ENCODE assay signal across 30 cellular contexts in the genomic region with DNA sequence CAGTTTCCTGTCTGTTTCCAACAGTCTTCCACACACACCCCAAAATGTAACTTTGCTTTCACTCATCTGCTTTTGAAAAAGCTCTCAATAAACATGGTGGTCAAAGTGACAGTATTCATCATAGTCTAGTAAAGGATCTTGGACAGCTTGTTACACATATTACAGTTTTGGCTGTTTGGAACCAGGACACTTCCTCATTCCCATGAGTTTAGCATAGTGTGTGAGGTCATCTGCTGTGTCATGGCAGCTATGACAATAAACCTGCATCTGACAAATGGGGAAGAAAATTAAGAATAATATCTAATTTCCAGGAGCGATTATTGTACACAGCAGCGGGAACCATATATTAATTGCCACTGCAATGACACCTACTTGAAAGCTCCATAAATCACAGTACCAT.
DNase-seq lines count a peak whose midpoint lies in the region; ATAC-seq and TF ChIP-seq lines count a peak whose summit lies in the region.
"Had no signal": no experiment of that assay in that cellular context is flagged by ENCODE, and none has a peak within 500 bp of the region (broad histone marks: within the 10 kb centered on the region; RNA-seq: fewer than 3 reads in every experiment).

No MANE protein-coding gene starts in this region.

- peak overlapping the region; percentile 92; the same call in 1 of the 3 replicates for H2BK15ac ChIP-seq in IMR-90 (ENCODE audit: low read depth, low read length)

- H3K4me1 Mint-ChIP-seq in Calu3 (ENCODE audit: low read depth, unreplicated experiment) = peaks cover 19% of the 10 kb centered on the region
- H3K4me1 Mint-ChIP-seq: activated B cell treated with CpG ODN at 0.5 μM for 24 hours; activated CD4-positive, alpha-beta memory T cell treated with anti-CD3 and anti-CD28 coated beads, Interleukin-2, amount 10 ng/mL, durations not matched to agents 7 days and 5 days; activated naive CD8-positive, alpha-beta T cell treated with anti-CD3 and anti-CD28 coated beads, Interleukin-2, amount 50 U/mL, for 24 hours; naive B cell; stimulated activated naive B cell treated with anti-CD40 and anti-IgM and Interleukin-4, amounts not matched to agents 10 μg/mL and 1 μg/mL and 100 μg/mL, for 72 hours had no signal

- in situ Hi-C loops in IMR-90 (cut with MboI; ENCODE audit: low sequenced_read_pairs) = no loop called here

- H3K27me3 ChIP-seq in IMR-90 (ENCODE audit: control insufficient read depth, insufficient read depth, low read length) = no peaks in the 10 kb centered on the region
- H3K27me3 ChIP-seq: body of pancreas, vagina had no signal

- TF ChIP-seq RAD21 in IMR-90 (IDR thresholded peaks at IDR 0.05; ENCODE audit: low read length) = no peak

- no peaks in the 10 kb centered on the region for H4K20me1 ChIP-seq in IMR-90 (ENCODE audit: insufficient read depth, low read length)

- H3K4me3 Mint-ChIP-seq in Calu3 (ENCODE audit: low read depth, unreplicated experiment) = no peak overlapping the region
- H3K4me3 Mint-ChIP-seq: activated B cell treated with CpG ODN at 0.5 μM for 24 hours; activated CD4-positive, alpha-beta memory T cell treated with anti-CD3 and anti-CD28 coated beads, Interleukin-2, amount 10 ng/mL, durations not matched to agents 7 days and 5 days; activated naive CD8-positive, alpha-beta T cell treated with anti-CD3 and anti-CD28 coated beads, Interleukin-2, amount 50 U/mL, for 24 hours; CD8-positive, alpha-beta T cell; naive B cell; stimulated activated naive B cell treated with anti-CD40 and anti-IgM and Interleukin-4, amounts not matched to agents 10 μg/mL and 1 μg/mL and 100 μg/mL, for 72 hours; T-helper 2 cell treated with Interferon-gamma antibody and Interleukin-4, amounts not matched to agents 5 μg/mL and 100 μg/mL, for 36 hours had no signal

- TF ChIP-seq CTCF in Calu3 (IDR thresholded peaks at IDR 0.05; ENCODE audit: unreplicated experiment) = no peak
- TF ChIP-seq CTCF in IMR-90 (conservative IDR thresholded peaks at IDR 0.05; ENCODE audit: low read depth, low read length) = no peak
- no peak for TF ChIP-seq CTCF in fibroblast of mammary gland (conservative IDR thresholded peaks at IDR 0.05; ENCODE audit: control insufficient read depth, insufficient read depth, low read depth, low read length)

- no peaks in the 10 kb centered on the region for H3K9me3 Mint-ChIP-seq in Calu3 (ENCODE audit: low read depth, unreplicated experiment)
- H3K9me3 Mint-ChIP-seq: activated B cell treated with CpG ODN at 0.5 μM for 24 hours; activated CD4-positive, alpha-beta memory T cell treated with anti-CD3 and anti-CD28 coated beads, Interleukin-2, amount 10 ng/mL, durations not matched to agents 7 days and 5 days; activated naive CD8-positive, alpha-beta T cell treated with anti-CD3 and anti-CD28 coated beads, Interleukin-2, amount 50 U/mL, for 24 hours; CD8-positive, alpha-beta T cell; stimulated activated naive B cell treated with anti-CD40 and anti-IgM and Interleukin-4, amounts not matched to agents 10 μg/mL and 1 μg/mL and 100 μg/mL, for 72 hours; T-helper 2 cell treated with Interferon-gamma antibody and Interleukin-4, amounts not matched to agents 5 μg/mL and 100 μg/mL, for 36 hours had no signal

- H3K27me3 Mint-ChIP-seq in Calu3 (ENCODE audit: unreplicated experiment) = no peaks in the 10 kb centered on the region
- H3K27me3 Mint-ChIP-seq: activated B cell treated with CpG ODN at 0.5 μM for 24 hours; activated CD4-positive, alpha-beta memory T cell treated with anti-CD3 and anti-CD28 coated beads, Interleukin-2, amount 10 ng/mL, durations not matched to agents 7 days and 5 days; stimulated activated naive B cell treated with anti-CD40 and anti-IgM and Interleukin-4, amounts not matched to agents 10 μg/mL and 1 μg/mL and 100 μg/mL, for 72 hours had no signal

- peak overlapping the region; percentile 71 for H2BK20ac ChIP-seq in IMR-90 (ENCODE audit: low read depth, low read length)

- DNase-seq in Calu3 (peak; percentile 12), IMR-90 (peak; percentile 60), OCI-M1 (lab: John Stamatoyannopoulos, UW) (peak; percentile 60), fibroblast of mammary gland (ENCODE audit: low read depth) (peak; percentile 14), SK-N-DZ (ENCODE audit: low spot score) (no peak)
- DNase-seq: activated B cell treated with CpG ODN at 0.5 μM for 24 hours; activated CD4-positive, alpha-beta memory T cell treated with anti-CD3 and anti-CD28 coated beads, Interleukin-2, amount 10 ng/mL, durations not matched to agents 7 days and 5 days; activated effector memory CD4-positive, alpha-beta T cell treated with Interleukin-2 at 50 U/mL for 16 hours; activated naive CD8-positive, alpha-beta T cell treated with anti-CD3 and anti-CD28 coated beads, Interleukin-2, amount 50 U/mL, for 24 hours; body of pancreas; CD8-positive, alpha-beta T cell; DMS79; glutamatergic neuron; left cardiac atrium; MM.1S; naive B cell; NCI-H2029; NCI-H446 treated with DMSO at 0.1 percent for 48 hours; NK-92 treated with Interleukin-12 subunit alpha and Interleukin-12 subunit beta, amount 100 ng/mL, for 24 hours; nucleus accumbens; RPMI8226; stimulated activated CD4-positive, alpha-beta T cell treated with anti-CD3 and anti-CD28 coated beads, Interleukin-1b, Interleukin-23, amount 100 ng/mL, for 48 hours; stimulated activated naive B cell treated with anti-CD40 and anti-IgM and Interleukin-4, amounts not matched to agents 10 μg/mL and 1 μg/mL and 100 μg/mL, for 72 hours had no signal

- peak overlapping the region; percentile 54; the same call in 1 of the 2 replicates for H3K23ac ChIP-seq in IMR-90 (ENCODE audit: low read depth, low read length)

- WGBS in IMR-90 (ENCODE audit: extremely low coverage in 2 of 2, insufficient read length in 1 of 2), 2 experiments = no CpG with 5 or more reads among the region's 2 CpGs

- H4K5ac ChIP-seq in IMR-90 (ENCODE audit: low read depth, low read length) = peak overlapping the region; percentile 70; the same call in 1 of the 2 replicates

- no TSS peak for BruUV-seq in Calu3 (replicated peaks; lab: Mats Ljungman, UMichigan)
- BruUV-seq in IMR-90 (replicated peaks; lab: Mats Ljungman, UMichigan) = no TSS peak

- H3K4me3 ChIP-seq in IMR-90 (ENCODE audit: insufficient read depth, low read depth, low read length) = no peak overlapping the region
- H3K4me3 ChIP-seq in fibroblast of mammary gland (ENCODE audit: control insufficient read depth, low read depth, low read length) = no peak overlapping the region
- H3K4me3 ChIP-seq: body of pancreas, coronary artery, skin epidermis, vagina had no signal

- CTCF ChIA-PET in Calu3 (lab: Charles Lee) = no interaction called here
- CTCF ChIA-PET in IMR-90 (lab: Yijun Ruan, JAX) = no interaction called here

- peak overlapping the region; percentile 24; the same call in 1 of the 2 replicates for H4K91ac ChIP-seq in IMR-90 (ENCODE audit: insufficient read depth, low read depth, low read length)

- H3K36me3 Mint-ChIP-seq in Calu3 (ENCODE audit: insufficient read depth, unreplicated experiment) = no peaks in the 10 kb centered on the region
- H3K36me3 Mint-ChIP-seq: CD8-positive, alpha-beta T cell; naive B cell; stimulated activated naive B cell treated with anti-CD40 and anti-IgM and Interleukin-4, amounts not matched to agents 10 μg/mL and 1 μg/mL and 100 μg/mL, for 72 hours had no signal

- no peak overlapping the region for H3K27ac Mint-ChIP-seq in Calu3 (ENCODE audit: unreplicated experiment)
- H3K27ac Mint-ChIP-seq: activated B cell treated with CpG ODN at 0.5 μM for 24 hours; activated CD4-positive, alpha-beta memory T cell treated with anti-CD3 and anti-CD28 coated beads, Interleukin-2, amount 10 ng/mL, durations not matched to agents 7 days and 5 days; activated naive CD8-positive, alpha-beta T cell treated with anti-CD3 and anti-CD28 coated beads, Interleukin-2, amount 50 U/mL, for 24 hours; CD8-positive, alpha-beta T cell; naive B cell; stimulated activated naive B cell treated with anti-CD40 and anti-IgM and Interleukin-4, amounts not matched to agents 10 μg/mL and 1 μg/mL and 100 μg/mL, for 72 hours; T-helper 2 cell treated with Interferon-gamma antibody and Interleukin-4, amounts not matched to agents 5 μg/mL and 100 μg/mL, for 36 hours had no signal

- H2BK120ac ChIP-seq in IMR-90 (ENCODE audit: low read depth, low read length) = peak overlapping the region; percentile 77

- no peak overlapping the region for H3K56ac ChIP-seq in IMR-90 (ENCODE audit: extremely low read depth, insufficient read depth, low read length)

- H3K18ac ChIP-seq in IMR-90 (ENCODE audit: low read depth, low read length) = peak overlapping the region; percentile 10; the same call in 1 of the 2 replicates

- H4K8ac ChIP-seq in IMR-90 (ENCODE audit: low read depth in 2 of 2, low read length in 2 of 2) = peak overlapping the region; percentile 7 to 75; a peak in 3 of 4 replicates

- peaks cover 3% of the 10 kb centered on the region for H3K36me3 ChIP-seq in IMR-90 (ENCODE audit: control insufficient read depth, insufficient read depth, low read length)
- H3K36me3 ChIP-seq: vagina had no signal

- dilution Hi-C loops in IMR-90 (cut with HindIII; ENCODE audit: low sequenced_read_pairs, unreplicated experiment) = no loop called here

- H3K27ac ChIP-seq in IMR-90 (ENCODE audit: insufficient read depth, low read length) = no peak overlapping the region
- H3K27ac ChIP-seq: body of pancreas, coronary artery, skin epidermis, vagina had no signal

- H3K14ac ChIP-seq in IMR-90 (replicated peaks; ENCODE audit: low read depth, low read length) = peak overlapping the region; percentile 53; the same call in 1 of the 2 replicates

- no peaks in the 10 kb centered on the region for H3K9me3 ChIP-seq in IMR-90 (ENCODE audit: control insufficient read depth, insufficient read depth, low read length)
- H3K9me3 ChIP-seq: body of pancreas, vagina had no signal

- H3K4me2 ChIP-seq in IMR-90 (ENCODE audit: low read depth, low read length) = no peak overlapping the region

- no peak overlapping the region for H2AFZ ChIP-seq in IMR-90 (replicated peaks; ENCODE audit: low read length, poor library complexity)

- H2AK5ac ChIP-seq in IMR-90 (ENCODE audit: low read depth, low read length) = peak overlapping the region; percentile 89; the same call in 1 of the 2 replicates

- peaks cover 6% of the 10 kb centered on the region; the same call in 1 of the 2 replicates for H3K4me1 ChIP-seq in IMR-90 (ENCODE audit: control insufficient read depth, insufficient read depth, low read length)
- H3K4me1 ChIP-seq: body of pancreas, vagina had no signal

- peaks cover 4% of the 10 kb centered on the region; the same call in 1 of the 2 replicates for H3K9me1 ChIP-seq in IMR-90 (ENCODE audit: insufficient read depth, low read length)

- H3K9ac ChIP-seq in IMR-90 (ENCODE audit: low read depth, low read length) = no peak overlapping the region

- POLR2A ChIA-PET in IMR-90 (lab: Charles Lee; ENCODE audit: unreplicated experiment) = no interaction called here

- ATAC-seq in IMR-90 (ENCODE audit: low read depth) (no peak), GM19452 (IDR thresholded peaks at IDR 0.05; ENCODE audit: unreplicated experiment) (no peak), GM18502 (IDR thresholded peaks at IDR 0.05; ENCODE audit: poor library complexity, unreplicated experiment) (no peak), HG02763 (IDR thresholded peaks at IDR 0.05; ENCODE audit: unreplicated experiment) (no peak)
- ATAC-seq: activated naive CD8-positive, alpha-beta T cell treated with anti-CD3 and anti-CD28 coated beads, Interleukin-2, amount 50 U/mL, for 24 hours; body of pancreas; CD8-positive, alpha-beta T cell; left cardiac atrium; stimulated activated naive B cell treated with anti-CD40 and anti-IgM and Interleukin-4, amounts not matched to agents 10 μg/mL and 1 μg/mL and 100 μg/mL, for 72 hours had no signal

- intact Hi-C loops in Calu3 (cut with micrococcal nuclease; ENCODE audit: unreplicated experiment) (loop anchor here (10.0 kb wide), 1 partner anchor 84 kb away; no protein-coding TSS in a partner anchor), IMR-90 (cut with micrococcal nuclease) (no loop called here)

- no peaks in the 10 kb centered on the region for H3K79me1 ChIP-seq in IMR-90 (ENCODE audit: low read depth in 1 of 2, low read length in 2 of 2)

- H3K4ac ChIP-seq in IMR-90 (ENCODE audit: low read depth, low read length) = peak overlapping the region; percentile 41; the same call in 1 of the 2 replicates

- H2BK5ac ChIP-seq in IMR-90 (ENCODE audit: low read depth, low read length, poor library complexity, severe bottlenecking) = peak overlapping the region; percentile 80

- no peak for TF ChIP-seq POLR2A in IMR-90 (IDR thresholded peaks at IDR 0.05; ENCODE audit: low read depth, low read length)

- no peak overlapping the region for H2AK9ac ChIP-seq in IMR-90 (replicated peaks; ENCODE audit: low read depth, low read length, poor library complexity)
